Comparison of ENCODE assay signal across 29 cellular contexts in the genomic region with DNA sequence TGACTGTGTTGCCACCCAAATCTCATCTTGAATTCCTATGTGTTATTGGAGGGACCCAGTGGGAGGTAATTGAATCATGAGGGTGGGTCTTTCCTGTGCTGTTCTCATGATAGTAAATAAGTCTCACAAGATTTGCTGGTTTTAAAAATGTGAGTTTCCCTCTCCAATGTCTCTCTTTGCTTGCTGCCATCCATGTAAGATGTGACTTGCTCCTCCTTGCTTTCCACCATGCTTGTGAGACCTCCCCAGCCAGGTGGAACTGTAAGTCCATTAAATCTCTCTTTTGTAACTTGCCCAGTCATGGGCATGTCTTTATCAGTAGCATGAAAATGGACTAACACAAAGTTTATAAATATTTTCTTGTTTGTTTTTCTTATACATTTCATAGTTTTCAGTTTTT.
"Had no signal": no experiment of that assay in that cellular context is flagged by ENCODE, and none has a peak within 500 bp of the region (broad histone marks: within the 10 kb centered on the region; RNA-seq: fewer than 3 reads in every experiment).

No MANE protein-coding gene starts in this region.

- H3K9me3 ChIP-seq: ovary, suprapubic skin, testis, transverse colon had no signal

- H3K79me2 ChIP-seq: parathyroid adenoma had no signal

- H3K27ac ChIP-seq: ovary, parathyroid adenoma, psoas muscle, skin epidermis, spleen, suprapubic skin, testis, tibial artery, transverse colon, upper lobe of right lung, uterus had no signal

- DNase-seq: naive thymus-derived CD8-positive, alpha-beta T cell; nephron progenitor cell; occipital lobe; ovary; posterior cingulate gyrus; psoas muscle; right cardiac atrium; spleen; stimulated activated CD4-positive, alpha-beta T cell treated with anti-CD3 and anti-CD28 coated beads, Interleukin-12 subunit alpha, Interleukin-12 subunit beta, amount 100 ng/mL, for 4 hours; stimulated activated CD4-positive, alpha-beta T cell treated with anti-CD3 and anti-CD28 coated beads, Interleukin-1b, Interleukin-23, amount 100 ng/mL, for 48 hours; stimulated activated CD4-positive, alpha-beta T cell treated with anti-CD3 and anti-CD28 coated beads, Interleukin-4, amount 100 ng/mL, for 1 hour; stimulated activated CD4-positive, alpha-beta T cell treated with anti-CD3 and anti-CD28 coated beads, Interleukin-4, amount 100 ng/mL, for 4 hours; stimulated activated CD8-positive, alpha-beta memory T cell treated with anti-CD3 and anti-CD28 coated beads, Interleukin-4, amount 100 ng/mL, for 48 hours; stimulated activated naive CD4-positive, alpha-beta T cell; stimulated activated naive CD8-positive, alpha-beta T cell treated with anti-CD3 and anti-CD28 coated beads, Interleukin-15, amount 100 ng/mL, for 72 hours; stimulated activated naive CD8-positive, alpha-beta T cell treated with anti-CD3 and anti-CD28 coated beads, Interleukin-15, Interleukin-2, amounts not matched to agents 100 U/mL and 50 U/mL, for 24 hours; substantia nigra; testis; tibial artery; transverse colon; upper lobe of right lung; uterus had no signal

- H3K4me2 ChIP-seq: smooth muscle cell had no signal

- H3K9ac ChIP-seq: parathyroid adenoma had no signal

- H2AFZ ChIP-seq: parathyroid adenoma had no signal

- H3K4me1 ChIP-seq: parathyroid adenoma, psoas muscle, spleen, suprapubic skin, testis, tibial artery, transverse colon, upper lobe of right lung, uterus had no signal

- H3K27me3 ChIP-seq: ovary, spleen, suprapubic skin, testis, tibial artery, transverse colon, upper lobe of right lung, uterus had no signal

- ATAC-seq: naive thymus-derived CD8-positive, alpha-beta T cell; natural killer cell treated with Interleukin-12 subunit alpha and Interleukin-12 subunit beta and Interleukin-15 and Interleukin-18, amount 100 ng/mL, for 72 hours; psoas muscle; right cardiac atrium; sciatic nerve; stimulated activated memory B cell treated with anti-CD40 and anti-IgM and Interleukin-4, amounts not matched to agents 10 μg/mL and 1 μg/mL and 100 μg/mL, for 72 hours; stimulated activated naive CD8-positive, alpha-beta T cell treated with anti-CD3 and anti-CD28 coated beads, Interleukin-15, amount 100 ng/mL, for 72 hours; stimulated activated naive CD8-positive, alpha-beta T cell treated with anti-CD3 and anti-CD28 coated beads, Interleukin-15, Interleukin-2, amounts not matched to agents 100 U/mL and 50 U/mL, for 24 hours; upper lobe of right lung had no signal

- H3K4me3 ChIP-seq: ovary, psoas muscle, skin epidermis, smooth muscle cell, spleen, suprapubic skin, testis, tibial artery, transverse colon, upper lobe of right lung, uterus had no signal

- H3K36me3 ChIP-seq: ovary, spleen, suprapubic skin, tibial artery, transverse colon, upper lobe of right lung, uterus had no signal
